ENCODE assay signal across 20 cellular contexts in genomic region chr16:81816793-81817210, GRCh38. TPM values are rescaled to one million over a fixed set of nuclear protein-coding genes. Genes with fewer than 3 reads are reported as not detected.
A peak's percentile ranks its signal among the peaks of the same experiment; 100 is the strongest.
DNase-seq lines count a peak whose midpoint lies in the region; ATAC-seq, FAIRE-seq and TF ChIP-seq lines count a peak whose summit lies in the region.
"Had no signal": no experiment of that assay in that cellular context is flagged by ENCODE, and none has a peak within 500 bp of the region (broad histone marks: within the 10 kb centered on the region; RNA-seq: fewer than 3 reads in every experiment).

No MANE protein-coding gene starts in this region.

- peak overlapping the region; percentile 96 for H3K4me2 ChIP-seq in MM.1S (ENCODE audit: low read depth, low read length)

- no peaks in the 10 kb centered on the region for H3K36me3 Mint-ChIP-seq in activated CD8-positive, alpha-beta T cell treated with anti-CD3 and anti-CD28 coated beads for 36 hours (ENCODE audit: low read depth)
- H3K36me3 Mint-ChIP-seq: activated naive CD4-positive, alpha-beta T cell treated with anti-CD3 and anti-CD28 coated beads, Interleukin-2, amount 10 ng/mL, durations not matched to agents 7 days and 5 days had no signal

- H3F3A ChIP-seq in MM.1S (ENCODE audit: insufficient read depth, low read length) = peaks cover 29% of the 10 kb centered on the region

- no peak for FAIRE-seq in small intestine (lab: Jason Lieb, UNC)
- FAIRE-seq: kidney had no signal

- peak overlapping the region; percentile 95 for H3K9ac ChIP-seq in MM.1S (ENCODE audit: low read length)

- H3K4me3 ChIP-seq in GM08714 (ENCODE audit: low read length) = peak overlapping the region; percentile 47; the same call in 1 of the 2 replicates
- peak overlapping the region; percentile 47 for H3K4me3 ChIP-seq in MM.1S (ENCODE audit: low read length)
- H3K4me3 ChIP-seq in mucosa of descending colon = no peak overlapping the region
- H3K4me3 ChIP-seq in small intestine (ENCODE audit: low read depth in 1 of 2, low read length in 2 of 2) = no peak overlapping the region
- H3K4me3 ChIP-seq: cardiac muscle cell, psoas muscle, SJCRH30, uterus had no signal

- no peak overlapping the region for H3K4me3 Mint-ChIP-seq in activated CD8-positive, alpha-beta T cell treated with anti-CD3 and anti-CD28 coated beads for 36 hours
- H3K4me3 Mint-ChIP-seq: activated naive CD4-positive, alpha-beta T cell treated with anti-CD3 and anti-CD28 coated beads, Interleukin-2, amount 10 ng/mL, durations not matched to agents 7 days and 5 days had no signal

- POLR2A ChIA-PET in activated CD8-positive, alpha-beta T cell treated with anti-CD3 and anti-CD28 coated beads for 36 hours (lab: Charles Lee) = no interaction called here

- no peak for TF ChIP-seq CTCF in MM.1S (IDR thresholded peaks at IDR 0.05; ENCODE audit: low read length)
- no peak for TF ChIP-seq CTCF in mucosa of descending colon (IDR thresholded peaks at IDR 0.05)
- TF ChIP-seq CTCF in activated CD8-positive, alpha-beta T cell treated with anti-CD3 and anti-CD28 coated beads for 36 hours (IDR thresholded peaks at IDR 0.05) = no peak

- H3K4me1 Mint-ChIP-seq in activated CD8-positive, alpha-beta T cell treated with anti-CD3 and anti-CD28 coated beads for 36 hours (ENCODE audit: low read depth) = peaks cover 10% of the 10 kb centered on the region

- H3K27ac Mint-ChIP-seq in activated CD8-positive, alpha-beta T cell treated with anti-CD3 and anti-CD28 coated beads for 36 hours = no peak overlapping the region
- H3K27ac Mint-ChIP-seq: activated naive CD4-positive, alpha-beta T cell treated with anti-CD3 and anti-CD28 coated beads, Interleukin-2, amount 10 ng/mL, durations not matched to agents 7 days and 5 days had no signal

- H3K4me1 ChIP-seq in MM.1S (ENCODE audit: low read length) = peaks cover 31% of the 10 kb centered on the region
- no peaks in the 10 kb centered on the region for H3K4me1 ChIP-seq in mucosa of descending colon (ENCODE audit: low read depth)
- no peaks in the 10 kb centered on the region for H3K4me1 ChIP-seq in small intestine (ENCODE audit: control insufficient read depth in 2 of 2, insufficient read depth in 1 of 2, low read depth in 1 of 2, low read length in 1 of 2)
- H3K4me1 ChIP-seq: psoas muscle, SJCRH30, uterus had no signal

- H3K9me2 ChIP-seq in MM.1S (replicated peaks; ENCODE audit: insufficient read depth, low read length) = no peaks in the 10 kb centered on the region

- H3K27ac ChIP-seq in MM.1S (ENCODE audit: low read length) (peak overlapping the region; percentile 100), small intestine (ENCODE audit: low read depth in 1 of 2, low read length in 1 of 2) (peak overlapping the region in 1 of 2 donors; percentile 69)
- H3K27ac ChIP-seq: cardiac muscle cell, psoas muscle, SJCRH30, uterus had no signal

- intact Hi-C loops in mucosa of descending colon (cut with DNase I, micrococcal nuclease) = no loop called here
- intact Hi-C loops in activated CD8-positive, alpha-beta T cell treated with anti-CD3 and anti-CD28 coated beads for 36 hours (cut with micrococcal nuclease) = no loop called here

- DNase-seq in MM.1S (peak; percentile 68), mucosa of descending colon (no peak), dermis blood vessel endothelial cell (no peak), small intestine (no peak), UCSD-AML1 (lab: John Stamatoyannopoulos, UW; ENCODE audit: unreplicated experiment) (no peak)
- DNase-seq in activated CD8-positive, alpha-beta T cell treated with anti-CD3 and anti-CD28 coated beads for 36 hours = no peak
- DNase-seq: activated CD8-positive, alpha-beta memory T cell treated with anti-CD3 and anti-CD28 coated beads for 24 hours; activated naive CD4-positive, alpha-beta T cell treated with anti-CD3 and anti-CD28 coated beads, Interleukin-2, amount 10 ng/mL, durations not matched to agents 7 days and 5 days; AML-193; DMS79 treated with DMSO at 0.1 percent for 48 hours; glutamatergic neuron; kidney; NCI-H1930; NCI-H774; psoas muscle; SJCRH30; uterus had no signal

- H3K9me3 ChIP-seq in MM.1S (replicated peaks; ENCODE audit: insufficient read depth, low read length) (no peaks in the 10 kb centered on the region), mucosa of descending colon (no peaks in the 10 kb centered on the region), small intestine (ENCODE audit: control insufficient read depth, low read depth) (no peaks in the 10 kb centered on the region)
- H3K9me3 ChIP-seq: psoas muscle, SJCRH30, uterus had no signal

- H3K9me3 Mint-ChIP-seq in activated CD8-positive, alpha-beta T cell treated with anti-CD3 and anti-CD28 coated beads for 36 hours = no peaks in the 10 kb centered on the region
- H3K9me3 Mint-ChIP-seq: activated naive CD4-positive, alpha-beta T cell treated with anti-CD3 and anti-CD28 coated beads, Interleukin-2, amount 10 ng/mL, durations not matched to agents 7 days and 5 days had no signal

- ATAC-seq in GM19468 (IDR thresholded peaks at IDR 0.05; ENCODE audit: extremely low read depth, unreplicated experiment) (peak; percentile 24), mucosa of descending colon (peak; percentile 31)
- no peak for ATAC-seq in activated CD8-positive, alpha-beta T cell treated with anti-CD3 and anti-CD28 coated beads for 36 hours
- ATAC-seq: psoas muscle had no signal

- H3K27me3 ChIP-seq in MM.1S (replicated peaks; ENCODE audit: insufficient read depth, low read length) (no peaks in the 10 kb centered on the region), small intestine (ENCODE audit: control insufficient read depth in 2 of 2, insufficient read depth in 2 of 2, low read length in 2 of 2) (no peaks in the 10 kb centered on the region)
- H3K27me3 ChIP-seq: cardiac muscle cell, SJCRH30, uterus had no signal

- H3K36me3 ChIP-seq in MM.1S (replicated peaks; ENCODE audit: insufficient read depth, low read length) = no peaks in the 10 kb centered on the region
- no peaks in the 10 kb centered on the region for H3K36me3 ChIP-seq in mucosa of descending colon (ENCODE audit: low read depth)
- H3K36me3 ChIP-seq in small intestine (ENCODE audit: control insufficient read depth in 2 of 2, insufficient read depth in 2 of 2, low read length in 2 of 2) = no peaks in the 10 kb centered on the region
- H3K36me3 ChIP-seq: cardiac muscle cell, SJCRH30, uterus had no signal

- H2AFZ ChIP-seq in MM.1S (ENCODE audit: low read length) = no peak overlapping the region

- WGBS in small intestine, 3 donors = 84 to 92% (median 91%) methylated on average over 8 of the region's 8 CpGs

- peaks cover 41% of the 10 kb centered on the region for H3K79me2 ChIP-seq in MM.1S (ENCODE audit: low read length)

- CTCF ChIA-PET in activated CD8-positive, alpha-beta T cell treated with anti-CD3 and anti-CD28 coated beads for 36 hours (lab: Charles Lee) = interaction anchor here (1.2 kb wide), 1 partner anchor 56 kb away, joined by 3 read pairs; no protein-coding TSS in a partner anchor

- H3K27me3 Mint-ChIP-seq in activated CD8-positive, alpha-beta T cell treated with anti-CD3 and anti-CD28 coated beads for 36 hours = peaks cover 2% of the 10 kb centered on the region

- no peaks in the 10 kb centered on the region for H4K20me1 ChIP-seq in MM.1S (ENCODE audit: insufficient read depth, low read length)

RNA-seq across cellular contexts. Expression of gene PLCG2, which starts 37.7 kb away (rescaled TPM):
- total RNA-seq in mucosa of descending colon (10 to 100 TPM; 14.7 to 19.5 (median 15.0) TPM), dermis blood vessel endothelial cell (23.2 and 23.5 TPM in 2 replicates)
- 10 to 100 TPM in 2 of 3 donors, 1 to 10 TPM in 1; 8.4 to 27.5 (median 10.3) TPM for polyA plus RNA-seq in small intestine
- total RNA-seq in activated CD8-positive, alpha-beta T cell treated with anti-CD3 and anti-CD28 coated beads for 36 hours = 10 to 100 TPM; 12.7 to 13.7 TPM

Comparison
In these comparisons a context has a peak if more than half of its experiments do, and no peak if none do; other contexts are left out.
1. H3K4me3 ChIP-seq: peak in GM08714 (single experiment) and MM.1S (single experiment); none in mucosa of descending colon (single experiment) and small intestine (0 of 2).